22 cellular contexts compared by ENCODE assay signal in the genomic region with DNA sequence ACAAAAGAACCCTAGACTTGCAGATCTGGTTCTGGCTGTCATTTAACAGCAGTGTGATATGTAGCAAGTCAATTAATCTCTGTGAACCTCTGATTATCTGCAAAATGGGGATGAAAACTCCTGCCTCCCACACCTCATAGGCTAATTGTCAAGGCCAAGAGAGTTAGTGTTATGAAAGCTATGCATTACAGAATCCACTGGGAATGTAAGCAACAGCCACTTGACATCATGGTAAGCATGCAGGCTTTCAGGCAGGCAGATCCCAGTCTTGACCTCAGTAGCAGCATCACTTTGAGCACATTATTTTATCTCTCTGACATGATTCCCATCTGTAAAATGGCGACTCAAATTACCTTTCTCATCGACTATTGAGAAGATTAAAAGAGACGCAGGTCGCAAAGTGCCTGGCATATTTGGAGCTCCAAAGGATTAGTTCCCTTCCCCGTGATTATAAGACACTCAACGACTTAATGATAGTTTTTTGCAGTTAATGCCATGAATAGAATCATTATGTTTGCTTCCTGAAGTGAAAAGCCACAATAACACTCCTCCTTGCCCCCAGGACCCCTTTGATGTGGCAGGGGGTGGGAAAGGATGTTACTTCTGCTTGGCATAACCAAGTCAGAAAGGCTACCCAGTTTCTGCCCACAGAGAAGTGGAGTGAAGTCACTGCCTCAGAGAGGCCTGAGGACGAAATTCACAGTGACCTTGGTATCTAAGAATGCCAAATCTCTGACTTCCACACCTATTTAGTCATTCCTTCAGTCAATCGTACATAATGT.
DNase-seq lines count a peak whose midpoint lies in the region; ATAC-seq and TF ChIP-seq lines count a peak whose summit lies in the region.
"Had no signal": no experiment of that assay in that cellular context is flagged by ENCODE, and none has a peak within 500 bp of the region (broad histone marks: within the 10 kb centered on the region; RNA-seq: fewer than 3 reads in every experiment).

No MANE protein-coding gene starts in this region.

- H3F3A ChIP-seq in Loucy (ENCODE audit: low read depth): no peaks in the 10 kb centered on the region

- no peak overlapping the region for H2AFZ ChIP-seq in Loucy (ENCODE audit: low read length)

- H4K20me1 ChIP-seq in Loucy (ENCODE audit: insufficient read depth, low read length, poor library complexity, severe bottlenecking): no peaks in the 10 kb centered on the region

- H3K27me3 Mint-ChIP-seq in chondrocyte (ENCODE audit: low read depth): no peaks in the 10 kb centered on the region
- H3K27me3 Mint-ChIP-seq: dendritic cell treated with granulocyte-macrophage colony-stimulating factor and Interleukin-4, amounts not matched to agents 40 ng/mL and 50 ng/mL, for 4 days had no signal

- no peaks in the 10 kb centered on the region for H3K9me2 ChIP-seq in Loucy (replicated peaks; ENCODE audit: low read depth, low read length)

- peaks cover 18% of the 10 kb centered on the region for H3K9me3 Mint-ChIP-seq in chondrocyte (ENCODE audit: low read depth)

- DNase-seq in NCI-H524 (lab: John Stamatoyannopoulos, UW): peak; percentile 48 to 65
- no peak for DNase-seq in chondrocyte (ENCODE audit: low spot score)
- peak; percentile 75 for DNase-seq in retinal pigment epithelial cell (ENCODE audit: low read depth)
- no peak for DNase-seq in HCEC 1CT
- no peak for DNase-seq in activated CD4-positive, alpha-beta T cell treated with anti-CD3 and anti-CD28 coated beads, Interleukin-2, amount 50 U/mL, for 4 hours
- DNase-seq: activated CD4-positive, CD25-positive, alpha-beta regulatory T cell treated with anti-CD3 and anti-CD28 coated beads, Interleukin-2, amount 50 U/mL, for 72 hours; activated naive CD4-positive, alpha-beta T cell treated with Interleukin-2 at 50 U/mL for 16 hours; activated T-cell treated with anti-CD3 and anti-CD28 coated beads, Interleukin-2, amount 50 U/mL, for 48 hours; CD4-positive, alpha-beta memory T cell; DMS153; NCI-H1694; stimulated activated CD8-positive, alpha-beta memory T cell treated with anti-CD3 and anti-CD28 coated beads, Interleukin-4, amount 100 ng/mL, for 48 hours; stomach; T-helper 1 cell; tibial artery had no signal

- no peak overlapping the region for H3K4me3 Mint-ChIP-seq in chondrocyte (ENCODE audit: unreplicated experiment)
- H3K4me3 Mint-ChIP-seq: CD4-positive, alpha-beta memory T cell; dendritic cell treated with granulocyte-macrophage colony-stimulating factor and Interleukin-4, amounts not matched to agents 40 ng/mL and 50 ng/mL, for 4 days had no signal

- H3K4me1 ChIP-seq in Loucy (ENCODE audit: insufficient read depth, low read length, poor library complexity, severe bottlenecking): peaks cover 20% of the 10 kb centered on the region
- H3K4me1 ChIP-seq: prostate gland, SJSA1, stomach, tibial artery had no signal

- no peak for TF ChIP-seq CTCF in Loucy (conservative IDR thresholded peaks at IDR 0.05; ENCODE audit: low read length)
- TF ChIP-seq CTCF in chondrocyte (IDR thresholded peaks at IDR 0.05): no peak
- TF ChIP-seq CTCF in retinal pigment epithelial cell (conservative IDR thresholded peaks at IDR 0.05; ENCODE audit: low read depth, low read length): no peak

- H3K4me3 ChIP-seq in Loucy (ENCODE audit: low read length, poor library complexity, severe bottlenecking) (no peak overlapping the region), retinal pigment epithelial cell (ENCODE audit: low read length) (no peak overlapping the region)
- H3K4me3 ChIP-seq: cardiac muscle cell, lung, prostate gland, SJSA1, stomach, tibial artery had no signal

- peaks cover 9% of the 10 kb centered on the region for H3K4me1 Mint-ChIP-seq in chondrocyte (ENCODE audit: low read depth)
- H3K4me1 Mint-ChIP-seq: CD4-positive, alpha-beta memory T cell had no signal

- no peaks in the 10 kb centered on the region for H3K27me3 ChIP-seq in Loucy (ENCODE audit: insufficient read depth, low read length, poor library complexity, severe bottlenecking)
- H3K27me3 ChIP-seq: cardiac muscle cell, SJSA1, stomach, tibial artery had no signal

- H3K36me3 ChIP-seq in Loucy (ENCODE audit: insufficient read depth, low read length): no peaks in the 10 kb centered on the region
- H3K36me3 ChIP-seq: cardiac muscle cell, prostate gland, SJSA1, stomach, tibial artery had no signal

- H3K9me3 ChIP-seq in Loucy (ENCODE audit: insufficient read depth, low read depth, low read length): peaks cover 20% of the 10 kb centered on the region; the same call in 1 of the 2 replicates
- H3K9me3 ChIP-seq: prostate gland, SJSA1 had no signal

- peak overlapping the region; percentile 57 for H3K4me2 ChIP-seq in Loucy (ENCODE audit: low read depth, low read length, poor library complexity, severe bottlenecking)

- no peak for ATAC-seq in GM19395 (IDR thresholded peaks at IDR 0.05; ENCODE audit: unreplicated experiment)

- H3K27ac Mint-ChIP-seq in chondrocyte (ENCODE audit: unreplicated experiment): peak overlapping the region; percentile 12
- H3K27ac Mint-ChIP-seq: CD4-positive, alpha-beta memory T cell; dendritic cell treated with granulocyte-macrophage colony-stimulating factor and Interleukin-4, amounts not matched to agents 40 ng/mL and 50 ng/mL, for 4 days had no signal

- no peak overlapping the region for H3K9ac ChIP-seq in Loucy (ENCODE audit: low read depth, low read length, poor library complexity, severe bottlenecking)

- no peaks in the 10 kb centered on the region for H3K79me2 ChIP-seq in Loucy (ENCODE audit: insufficient read depth, low read length)

- H3K36me3 Mint-ChIP-seq in chondrocyte (ENCODE audit: low read depth): peaks cover 18% of the 10 kb centered on the region
- H3K36me3 Mint-ChIP-seq: CD4-positive, alpha-beta memory T cell had no signal

Comparison
In these comparisons a context has a peak if more than half of its experiments do, and no peak if none do; other contexts are left out.
1. DNase-seq: peak in NCI-H524 (2 of 2) and retinal pigment epithelial cell (single experiment); none in chondrocyte (single experiment), HCEC 1CT (single experiment) and activated CD4-positive, alpha-beta T cell treated with anti-CD3 and anti-CD28 coated beads, Interleukin-2, amount 50 U/mL, for 4 hours (0 of 2).